Comparison of ENCODE assay signal across 8 cellular contexts in the genomic region with DNA sequence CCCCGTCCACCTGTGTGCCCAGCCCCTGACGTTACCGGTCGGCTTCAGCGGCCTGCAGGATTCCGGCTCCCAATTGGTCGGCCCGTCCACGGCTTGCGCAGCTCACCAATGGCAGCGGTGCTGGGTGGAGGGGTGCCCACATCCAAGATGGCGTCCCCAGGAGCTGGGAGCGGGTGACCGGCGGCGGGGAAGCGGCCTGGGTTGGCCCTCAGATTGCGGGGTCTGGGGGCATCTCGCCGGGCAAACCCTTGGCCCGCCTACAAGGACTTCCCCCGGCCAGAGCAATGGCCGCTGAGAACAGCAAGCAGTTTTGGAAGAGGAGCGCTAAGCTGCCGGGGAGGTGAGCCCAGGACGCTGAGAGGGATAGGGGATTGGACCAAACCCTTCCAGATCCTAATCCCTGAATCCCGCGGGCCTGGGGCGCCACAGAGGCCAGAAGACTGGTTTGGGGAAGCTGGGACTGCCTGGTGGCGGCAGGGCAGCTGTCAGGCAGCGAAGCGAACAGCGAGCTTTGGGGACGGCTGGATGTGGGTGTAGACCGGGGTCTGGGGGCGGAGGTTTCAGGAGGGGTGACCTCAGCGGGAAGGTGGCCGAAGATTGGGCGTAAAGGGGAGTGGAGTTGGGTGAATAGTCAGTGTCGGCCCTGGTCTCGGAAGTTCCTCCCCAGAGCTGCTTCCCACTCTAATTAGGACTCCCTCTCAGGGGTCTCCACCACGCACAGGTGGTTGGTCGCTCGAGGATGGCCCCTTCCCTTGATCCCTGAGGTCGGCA. TPM values are rescaled to one million over a fixed set of nuclear protein-coding genes. Genes with fewer than 3 reads are reported as not detected.
DNase-seq lines count a peak whose midpoint lies in the region; ATAC-seq, FAIRE-seq and TF ChIP-seq lines count a peak whose summit lies in the region.

A gene with protein sequence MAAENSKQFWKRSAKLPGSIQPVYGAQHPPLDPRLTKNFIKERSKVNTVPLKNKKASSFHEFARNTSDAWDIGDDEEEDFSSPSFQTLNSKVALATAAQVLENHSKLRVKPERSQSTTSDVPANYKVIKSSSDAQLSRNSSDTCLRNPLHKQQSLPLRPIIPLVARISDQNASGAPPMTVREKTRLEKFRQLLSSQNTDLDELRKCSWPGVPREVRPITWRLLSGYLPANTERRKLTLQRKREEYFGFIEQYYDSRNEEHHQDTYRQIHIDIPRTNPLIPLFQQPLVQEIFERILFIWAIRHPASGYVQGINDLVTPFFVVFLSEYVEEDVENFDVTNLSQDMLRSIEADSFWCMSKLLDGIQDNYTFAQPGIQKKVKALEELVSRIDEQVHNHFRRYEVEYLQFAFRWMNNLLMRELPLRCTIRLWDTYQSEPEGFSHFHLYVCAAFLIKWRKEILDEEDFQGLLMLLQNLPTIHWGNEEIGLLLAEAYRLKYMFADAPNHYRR (plus strand): TSS at position 139 of the 771 bp plus-strand sequence. CDS start 146 bp downstream, at position 285.
A gene (minus strand): TSS at position 511 of the 771 bp plus-strand sequence. CDS start 39,114 bp downstream, outside the sequence.

- peak; percentile 96 for ATAC-seq in GM19324 (IDR thresholded peaks at IDR 0.05; ENCODE audit: low FRiP score, unreplicated experiment)
- peak; percentile 98 for ATAC-seq in HG03460 (IDR thresholded peaks at IDR 0.05; ENCODE audit: unreplicated experiment)

- H3K27ac ChIP-seq in layer of hippocampus (ENCODE audit: low read depth, low read length), result peak within 1 kb of the TSS; percentile 76

- no peaks in the 10 kb centered on the region for H3K36me3 ChIP-seq in BJ (ENCODE audit: control insufficient read depth, insufficient read depth, low read length)

- peak; percentile 84 for FAIRE-seq in colon (lab: Jason Lieb, UNC)

- TF ChIP-seq CTCF in BJ (IDR thresholded peaks at IDR 0.05; ENCODE audit: insufficient read depth, low read depth, low read length), result no peak

- DNase-seq in BJ (ENCODE audit: low read depth), result peak; percentile 64
- peak; percentile 55 for DNase-seq in NCI-H524 treated with DMSO at 0.1 percent for 48 hours (lab: John Stamatoyannopoulos, UW)
- peak; percentile 98 for DNase-seq in activated CD4-positive, alpha-beta T cell treated with anti-CD3 and anti-CD28 coated beads for 48 hours
- DNase-seq in stimulated activated CD4-positive, alpha-beta T cell treated with anti-CD3 and anti-CD28 coated beads, Interleukin-1b, Interleukin-23, amount 100 ng/mL, for 24 hours (ENCODE audit: low read depth in 4 of 4, low spot score in 1 of 4), result peak; percentile 84 to 97 (median 91)

- peak within 1 kb of the TSS; percentile 82 for H3K4me3 ChIP-seq in BJ (ENCODE audit: low read depth, low read length)

- CTCF ChIA-PET in BJ (lab: Yijun Ruan, JAX), result interaction anchor here (0.8 to 1.0 kb wide), 2 partner anchors 12 to 14 kb away, joined by 4 read pairs; no protein-coding TSS in a partner anchor

- no peaks in the 10 kb centered on the region for H3K27me3 ChIP-seq in BJ (ENCODE audit: control insufficient read depth, insufficient read depth, low read length)
- no peaks in the 10 kb centered on the region for H3K27me3 ChIP-seq in layer of hippocampus (ENCODE audit: control insufficient read depth, insufficient read depth, low read length)

- POLR2A ChIA-PET in BJ (lab: Charles Lee), result interaction anchor here (0.6 kb wide), 1 partner anchor 63 kb away, joined by 4 read pairs; no protein-coding TSS in a partner anchor

RNA-seq across cellular contexts. Expression of the first gene that starts in this region (rescaled TPM):
- 4.4 and 5.5 TPM in 2 replicates for polyA plus RNA-seq in BJ (2011; rRNA removed)
- 3.9 and 4.1 TPM in 2 replicates for polyA minus RNA-seq in BJ (2011; rRNA and poly(A)+ RNA removed)

RNA-seq across cellular contexts. Expression of the second gene that starts in this region (rescaled TPM):
- polyA plus RNA-seq in BJ (2011; rRNA removed), result 2.3 and 3.1 TPM in 2 replicates
- 1.5 and 2.4 TPM in 2 replicates for polyA minus RNA-seq in BJ (2011; rRNA and poly(A)+ RNA removed)

Comparison
In these comparisons a context has a peak if more than half of its experiments do, and no peak if none do; other contexts are left out.
1. Peak in every context shown above with its lines: DNase-seq, ATAC-seq, H3K4me3 ChIP-seq and H3K27ac ChIP-seq.